8 cellular contexts compared by ENCODE assay signal in the genomic region with DNA sequence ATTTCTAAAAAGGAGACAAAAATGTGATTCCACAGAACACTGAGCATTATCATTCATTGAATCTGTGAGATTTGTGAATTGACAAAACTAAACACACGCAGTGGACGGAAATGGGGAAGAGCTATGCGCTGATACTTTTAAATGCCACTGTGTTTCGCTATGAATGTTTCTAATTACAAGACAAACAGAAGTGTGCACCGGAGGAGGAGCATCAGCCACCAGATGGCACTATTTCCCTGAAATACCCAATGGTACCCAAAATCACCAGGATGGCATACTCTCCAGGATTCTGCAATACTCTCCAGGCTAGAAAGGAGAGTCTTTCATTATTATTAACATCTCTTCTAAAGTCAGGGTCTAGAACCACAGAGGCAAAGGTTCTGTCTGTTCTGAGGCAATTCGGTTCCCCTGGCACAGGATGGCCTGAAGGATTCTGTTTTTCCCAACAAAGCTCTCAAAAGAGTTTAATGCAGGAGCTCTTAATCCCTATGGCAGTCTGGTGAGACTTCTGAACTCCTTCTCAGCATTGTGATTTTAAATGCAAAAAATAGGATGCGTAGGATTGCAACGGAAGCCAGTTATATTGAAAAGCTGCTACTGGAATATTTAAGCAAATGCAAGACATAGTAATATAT. TPM values are rescaled to one million over a fixed set of nuclear protein-coding genes. Genes with fewer than 3 reads are reported as not detected.
DNase-seq lines count a peak whose midpoint lies in the region; ATAC-seq, FAIRE-seq and TF ChIP-seq lines count a peak whose summit lies in the region.

No MANE protein-coding gene starts in this region.

- H3K27me3 ChIP-seq in PC-9 (ENCODE audit: insufficient read depth, low read depth) (no peaks in the 10 kb centered on the region), tibial artery (no peaks in the 10 kb centered on the region)

- H3K79me2 ChIP-seq in PC-9 (ENCODE audit: low read depth), result no peaks in the 10 kb centered on the region

- intact Hi-C loops in PC-9 (cut with micrococcal nuclease; ENCODE audit: unreplicated experiment) (loop anchor here (1.0 to 10.0 kb wide), 2 partner anchors 667 to 1518 kb away; partner anchors contain the start of gene RFX3), tibial artery (cut with DNase I; ENCODE audit: low total_unique reads) (no loop called here)

- no peaks in the 10 kb centered on the region for H3K9me2 ChIP-seq in PC-9 (ENCODE audit: insufficient read depth)

- H3K27ac ChIP-seq in PC-9 (no peak overlapping the region), tibial artery (no peak overlapping the region)

- FAIRE-seq in G401.6 (lab: Jason Lieb, UNC), result peak; percentile 95

- peak; percentile 60 for DNase-seq in Jurkat, Clone E6-1 (ENCODE audit: low read depth, low spot score)
- peak; percentile 36 to 46 for DNase-seq in PC-9
- DNase-seq in activated T-cell treated with anti-CD3 and anti-CD28 coated beads, Interleukin-2, amount 50 U/mL, for 48 hours, result peak; percentile 70
- peak; percentile 85 for DNase-seq in fibroblast of the aortic adventitia (ENCODE audit: low read depth)
- peak in 49 of 56 donors; percentile 2 to 90 (median 44) for DNase-seq in nucleus accumbens (lab: John Stamatoyannopoulos, UW)
- DNase-seq in tibial artery, result peak; percentile 64 to 68

- CTCF ChIA-PET in PC-9 (lab: Charles Lee), result interaction anchor here (0.7 kb wide), 1 partner anchor 378 kb away, joined by 3 read pairs; no protein-coding TSS in a partner anchor

- H3F3A ChIP-seq in PC-9 (ENCODE audit: insufficient read depth, low read depth), result no peaks in the 10 kb centered on the region

- peak overlapping the region; percentile 42; the same call in 1 of the 2 replicates for H3K4me2 ChIP-seq in PC-9

- no peak overlapping the region for H3K4me3 ChIP-seq in Jurkat, Clone E6-1 (ENCODE audit: low read length)
- no peak overlapping the region for H3K4me3 ChIP-seq in PC-9
- H3K4me3 ChIP-seq in fibroblast of the aortic adventitia (ENCODE audit: low read depth, low read length), result no peak overlapping the region
- no peak overlapping the region for H3K4me3 ChIP-seq in tibial artery

- H3K4me1 ChIP-seq in PC-9 (replicated peaks; ENCODE audit: insufficient read depth) (no peaks in the 10 kb centered on the region), tibial artery (no peaks in the 10 kb centered on the region)

- BruUV-seq in PC-9 (replicated peaks; lab: Mats Ljungman, UMichigan), result no TSS peak

- H2AFZ ChIP-seq in PC-9, result no peak overlapping the region

- no peaks in the 10 kb centered on the region for H4K20me1 ChIP-seq in PC-9 (ENCODE audit: insufficient read depth)

- TF ChIP-seq CTCF in PC-9 (conservative IDR thresholded peaks at IDR 0.05) (peak; percentile 76), fibroblast of the aortic adventitia (IDR thresholded peaks at IDR 0.05; ENCODE audit: insufficient read depth, low read length) (peak; percentile 81), tibial artery (IDR thresholded peaks at IDR 0.05) (peak; percentile 63 to 78)

- H3K36me3 ChIP-seq in PC-9 (ENCODE audit: low read depth) (no peaks in the 10 kb centered on the region), tibial artery (no peaks in the 10 kb centered on the region)

- POLR2A ChIA-PET in PC-9 (lab: Charles Lee; ENCODE audit: unreplicated experiment), result no interaction called here

- ATAC-seq in GM21737 (IDR thresholded peaks at IDR 0.05; ENCODE audit: unreplicated experiment), result peak; percentile 93

- H3K9me3 ChIP-seq in PC-9 (ENCODE audit: insufficient read depth, low read depth), result no peaks in the 10 kb centered on the region
- H3K9me3 ChIP-seq in tibial artery, result no peaks in the 10 kb centered on the region

RNA-seq across cellular contexts. Expression of gene PUM3, which starts 13.8 kb away (rescaled TPM):
- 61.4 TPM for polyA plus RNA-seq in Jurkat, Clone E6-1 (2012; ENCODE audit: insufficient read depth, insufficient read length)
- total RNA-seq in PC-9 (2021) (30.9 and 34.0 TPM in 2 replicates), fibroblast of the aortic adventitia (ENCODE audit: low replicate concordance) (46.4 and 118 TPM in 2 replicates)
